ENCODE assay signal across 2 cellular contexts in genomic region chr13:111517641-111518010, GRCh38.
TF ChIP-seq lines count a peak whose summit lies in the region.

No MANE protein-coding gene starts in this region.

TF ChIP-seq in HepG2, 621 proteins besides CTCF, POLR2A, EP300 and RAD21 (continued from another document):
- TF ChIP-seq ZNF276 (CRISPR knock-in tag; IDR thresholded peaks at IDR 0.05; ENCODE audit: low read depth): no peak
- TF ChIP-seq MTA1 (CRISPR knock-in tag; IDR thresholded peaks at IDR 0.05; ENCODE audit: borderline replicate concordance): no peak
- TF ChIP-seq ATF2 (CRISPR knock-in tag; IDR thresholded peaks at IDR 0.05): no peak
- no peak for TF ChIP-seq PPARG (CRISPR knock-in tag; conservative IDR thresholded peaks at IDR 0.05)
- TF ChIP-seq ZNF550 (CRISPR knock-in tag; IDR thresholded peaks at IDR 0.05; ENCODE audit: borderline replicate concordance): no peak
- no peak for TF ChIP-seq CHCHD3 (CRISPR knock-in tag; IDR thresholded peaks at IDR 0.05)
- no peak for TF ChIP-seq NCOA5 (CRISPR knock-in tag; IDR thresholded peaks at IDR 0.05)
- TF ChIP-seq SNAI1 (CRISPR knock-in tag; IDR thresholded peaks at IDR 0.05; ENCODE audit: borderline replicate concordance): no peak
- TF ChIP-seq ZNF777 (CRISPR knock-in tag; IDR thresholded peaks at IDR 0.05): no peak
- no peak for TF ChIP-seq ZNF235 (CRISPR knock-in tag; IDR thresholded peaks at IDR 0.05; ENCODE audit: borderline replicate concordance)
- no peak for TF ChIP-seq KDM1A (CRISPR knock-in tag; IDR thresholded peaks at IDR 0.05)

TF ChIP-seq in HCT116, 20 proteins besides CTCF, POLR2A, EP300 and RAD21 (continued from another document):
- TF ChIP-seq ZBTB33 (IDR thresholded peaks at IDR 0.05; ENCODE audit: extremely low read depth, insufficient replicate concordance, low read length) (no peak), CBX3 (IDR thresholded peaks at IDR 0.05; ENCODE audit: low read depth) (no peak), FOSL1 (IDR thresholded peaks at IDR 0.05; ENCODE audit: low read depth) (no peak), REST (IDR thresholded peaks at IDR 0.05; ENCODE audit: low read depth) (no peak), EZH2 (IDR thresholded peaks at IDR 0.05) (no peak), CEBPB (IDR thresholded peaks at IDR 0.05; ENCODE audit: low read depth) (no peak), SP1 (IDR thresholded peaks at IDR 0.05; ENCODE audit: low read depth) (no peak), POLR2AphosphoS5 (IDR thresholded peaks at IDR 0.05; ENCODE audit: low read depth, low read length) (no peak), SRF (IDR thresholded peaks at IDR 0.05; ENCODE audit: low read depth) (no peak), EZH2phosphoT487 (IDR thresholded peaks at IDR 0.05; ENCODE audit: borderline replicate concordance) (no peak), SIN3A (IDR thresholded peaks at IDR 0.05; ENCODE audit: low read depth) (no peak)
TF ChIP-seq in HCT116: peak in this region for 0.
